In the genomic region with DNA sequence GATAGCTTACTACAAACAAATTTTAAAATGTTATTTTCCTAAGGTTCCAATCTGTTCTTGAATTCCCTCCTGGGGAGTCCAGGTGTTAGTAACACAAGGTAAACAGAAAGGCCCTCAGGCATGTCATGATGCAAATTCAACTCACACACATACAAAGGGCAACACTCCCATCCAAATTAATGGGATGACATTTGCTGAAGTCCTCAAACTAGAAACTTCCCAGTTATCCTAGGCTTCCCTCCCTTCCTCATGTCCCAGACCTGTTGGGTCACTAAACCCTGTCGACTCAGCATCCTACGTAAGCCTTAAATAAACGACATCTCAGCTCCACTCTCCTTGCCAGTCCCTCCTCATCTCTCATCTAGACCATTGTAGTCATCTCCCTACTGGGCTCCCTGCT, we compare ENCODE assay signal across 14 cellular contexts.
"Had no signal": no experiment of that assay in that cellular context is flagged by ENCODE, and none has a peak within 500 bp of the region (broad histone marks: within the 10 kb centered on the region; RNA-seq: fewer than 3 reads in every experiment).

No MANE protein-coding gene starts in this region.

- H3K9me3 ChIP-seq: adrenal gland, gastrocnemius medialis, thoracic aorta had no signal

- H3K27me3 ChIP-seq: adrenal gland, gastrocnemius medialis had no signal

- DNase-seq: activated CD4-positive, alpha-beta T cell treated with anti-CD3 and anti-CD28 coated beads, Interleukin-2, amount 50 U/mL, for 1 hour; activated naive CD4-positive, alpha-beta T cell treated with anti-CD3 and anti-CD28 coated beads, Interleukin-2, amount 10 ng/mL, durations not matched to agents 7 days and 5 days; adrenal gland; central memory CD4-positive, alpha-beta T cell; effector CD8-positive, alpha-beta T cell; gastrocnemius medialis; left ventricle myocardium superior; retina; stimulated activated CD4-positive, alpha-beta T cell treated with anti-CD3 and anti-CD28 coated beads, Interleukin-4, amount 100 ng/mL, for 24 hours; stimulated activated naive CD8-positive, alpha-beta T cell treated with anti-CD3 and anti-CD28 coated beads, Interleukin-15, amount 100 ng/mL, for 72 hours had no signal

- H3K27me3 Mint-ChIP-seq: activated naive CD4-positive, alpha-beta T cell treated with anti-CD3 and anti-CD28 coated beads, Interleukin-2, amount 10 ng/mL, durations not matched to agents 7 days and 5 days had no signal

- H3K36me3 ChIP-seq: adrenal gland, gastrocnemius medialis, thoracic aorta had no signal

- H3K4me3 Mint-ChIP-seq: activated naive CD4-positive, alpha-beta T cell treated with anti-CD3 and anti-CD28 coated beads, Interleukin-2, amount 10 ng/mL, durations not matched to agents 7 days and 5 days; stimulated activated naive CD8-positive, alpha-beta T cell treated with anti-CD3 and anti-CD28 coated beads, Interleukin-15, amount 100 ng/mL, for 72 hours had no signal

- ATAC-seq: gastrocnemius medialis; left ventricle myocardium superior; stimulated activated naive CD8-positive, alpha-beta T cell treated with anti-CD3 and anti-CD28 coated beads, Interleukin-15, amount 100 ng/mL, for 72 hours had no signal

- H3K27ac Mint-ChIP-seq: activated naive CD4-positive, alpha-beta T cell treated with anti-CD3 and anti-CD28 coated beads, Interleukin-2, amount 10 ng/mL, durations not matched to agents 7 days and 5 days; activated T-helper 2 cell treated with anti-CD3 and anti-CD28 coated beads, Interferon-gamma antibody, Interleukin-2, Interleukin-4, amounts not matched to agents 10 μg/mL and 5 μg/mL and 100 μg/mL, durations not matched to agents 14 hours and 24 hours and 36 hours; stimulated activated naive CD8-positive, alpha-beta T cell treated with anti-CD3 and anti-CD28 coated beads, Interleukin-15, amount 100 ng/mL, for 72 hours had no signal

- H3K9me3 Mint-ChIP-seq: activated naive CD4-positive, alpha-beta T cell treated with anti-CD3 and anti-CD28 coated beads, Interleukin-2, amount 10 ng/mL, durations not matched to agents 7 days and 5 days; activated T-helper 2 cell treated with anti-CD3 and anti-CD28 coated beads, Interferon-gamma antibody, Interleukin-2, Interleukin-4, amounts not matched to agents 10 μg/mL and 5 μg/mL and 100 μg/mL, durations not matched to agents 14 hours and 24 hours and 36 hours; stimulated activated naive CD8-positive, alpha-beta T cell treated with anti-CD3 and anti-CD28 coated beads, Interleukin-15, amount 100 ng/mL, for 72 hours had no signal

- H3K4me3 ChIP-seq: adrenal gland, coronary artery, gastrocnemius medialis, thoracic aorta had no signal

- H3K36me3 Mint-ChIP-seq: activated naive CD4-positive, alpha-beta T cell treated with anti-CD3 and anti-CD28 coated beads, Interleukin-2, amount 10 ng/mL, durations not matched to agents 7 days and 5 days had no signal

- H3K4me1 ChIP-seq: adrenal gland had no signal

- H3K9ac ChIP-seq: parathyroid adenoma had no signal

- H3K27ac ChIP-seq: adrenal gland, coronary artery, gastrocnemius medialis, parathyroid adenoma, thoracic aorta had no signal

- H3K4me1 Mint-ChIP-seq: activated naive CD4-positive, alpha-beta T cell treated with anti-CD3 and anti-CD28 coated beads, Interleukin-2, amount 10 ng/mL, durations not matched to agents 7 days and 5 days; stimulated activated naive CD8-positive, alpha-beta T cell treated with anti-CD3 and anti-CD28 coated beads, Interleukin-15, amount 100 ng/mL, for 72 hours had no signal
